In genomic region chr6:169648617-169649016, GRCh38 we compare ENCODE assay signal across 31 cellular contexts.
"Had no signal": no experiment of that assay in that cellular context is flagged by ENCODE, and none has a peak within 500 bp of the region (broad histone marks: within the 10 kb centered on the region; RNA-seq: fewer than 3 reads in every experiment).

No MANE protein-coding gene starts in this region.

- H3K4me3 Mint-ChIP-seq: activated CD4-positive, alpha-beta T cell treated with anti-CD3 and anti-CD28 coated beads, Interleukin-2, amount 10 ng/mL, durations not matched to agents 7 days and 5 days; activated CD8-positive, alpha-beta memory T cell treated with anti-CD3 and anti-CD28 coated beads, Interleukin-2, amount 10 ng/mL, durations not matched to agents 7 days and 5 days; activated CD8-positive, alpha-beta T cell treated with anti-CD3 and anti-CD28 coated beads for 36 hours; activated naive CD4-positive, alpha-beta T cell treated with anti-CD3 and anti-CD28 coated beads, Interleukin-2, amount 10 ng/mL, durations not matched to agents 7 days and 5 days; activated naive CD8-positive, alpha-beta T cell treated with anti-CD3 and anti-CD28 coated beads, Interleukin-2, amount 10 ng/mL, durations not matched to agents 7 days and 5 days; activated T-cell treated with anti-CD3 and anti-CD28 coated beads, Interleukin-2, amount 50 U/mL, for 24 hours; activated T-cell treated with anti-CD3 and anti-CD28 coated beads, Interleukin-2, amount 50 U/mL, for 72 hours; brain; dendritic cell treated with granulocyte-macrophage colony-stimulating factor and Interleukin-4, amounts not matched to agents 40 ng/mL and 50 ng/mL, for 4 days; effector memory CD8-positive, alpha-beta T cell; WTC11 had no signal

- H3K4me1 ChIP-seq: ascending aorta, breast epithelium, foreskin keratinocyte, gastrocnemius medialis had no signal

- H3K9me3 ChIP-seq: ascending aorta, breast epithelium, esophagus muscularis mucosa, gastrocnemius medialis had no signal

- H3K4me1 Mint-ChIP-seq: activated CD4-positive, alpha-beta T cell treated with anti-CD3 and anti-CD28 coated beads, Interleukin-2, amount 10 ng/mL, durations not matched to agents 7 days and 5 days; activated CD8-positive, alpha-beta memory T cell treated with anti-CD3 and anti-CD28 coated beads, Interleukin-2, amount 10 ng/mL, durations not matched to agents 7 days and 5 days; activated naive CD4-positive, alpha-beta T cell treated with anti-CD3 and anti-CD28 coated beads, Interleukin-2, amount 10 ng/mL, durations not matched to agents 7 days and 5 days; activated naive CD8-positive, alpha-beta T cell treated with anti-CD3 and anti-CD28 coated beads, Interleukin-2, amount 10 ng/mL, durations not matched to agents 7 days and 5 days; brain; WTC11 had no signal

- H3K27me3 ChIP-seq: ascending aorta, breast epithelium, cardiac muscle cell, dorsolateral prefrontal cortex, esophagus muscularis mucosa, foreskin keratinocyte, gastrocnemius medialis had no signal

- H3K27me3 Mint-ChIP-seq: activated CD4-positive, alpha-beta T cell treated with anti-CD3 and anti-CD28 coated beads, Interleukin-2, amount 10 ng/mL, durations not matched to agents 7 days and 5 days; activated CD8-positive, alpha-beta memory T cell treated with anti-CD3 and anti-CD28 coated beads, Interleukin-2, amount 10 ng/mL, durations not matched to agents 7 days and 5 days; activated CD8-positive, alpha-beta T cell treated with anti-CD3 and anti-CD28 coated beads for 36 hours; activated naive CD4-positive, alpha-beta T cell treated with anti-CD3 and anti-CD28 coated beads, Interleukin-2, amount 10 ng/mL, durations not matched to agents 7 days and 5 days; activated naive CD8-positive, alpha-beta T cell treated with anti-CD3 and anti-CD28 coated beads, Interleukin-2, amount 10 ng/mL, durations not matched to agents 7 days and 5 days; activated T-cell treated with anti-CD3 and anti-CD28 coated beads, Interleukin-2, amount 50 U/mL, for 24 hours; brain; dendritic cell treated with granulocyte-macrophage colony-stimulating factor and Interleukin-4, amounts not matched to agents 40 ng/mL and 50 ng/mL, for 4 days; effector memory CD8-positive, alpha-beta T cell had no signal

- ATAC-seq: activated CD8-positive, alpha-beta memory T cell treated with anti-CD3 and anti-CD28 coated beads, Interleukin-2, amount 10 ng/mL, durations not matched to agents 7 days and 5 days; activated CD8-positive, alpha-beta T cell treated with anti-CD3 and anti-CD28 coated beads for 36 hours; activated naive CD4-positive, alpha-beta T cell treated with anti-CD3 and anti-CD28 coated beads, Interleukin-2, amount 50 U/mL, for 72 hours; activated T-cell treated with anti-CD3 and anti-CD28 coated beads, Interleukin-2, amount 50 U/mL, for 72 hours; effector memory CD8-positive, alpha-beta T cell; foreskin keratinocyte; gastrocnemius medialis; WTC11 had no signal

- H3K27ac Mint-ChIP-seq: activated CD4-positive, alpha-beta T cell treated with anti-CD3 and anti-CD28 coated beads, Interleukin-2, amount 10 ng/mL, durations not matched to agents 7 days and 5 days; activated CD8-positive, alpha-beta memory T cell treated with anti-CD3 and anti-CD28 coated beads, Interleukin-2, amount 10 ng/mL, durations not matched to agents 7 days and 5 days; activated CD8-positive, alpha-beta T cell treated with anti-CD3 and anti-CD28 coated beads for 36 hours; activated naive CD4-positive, alpha-beta T cell treated with anti-CD3 and anti-CD28 coated beads, Interleukin-2, amount 10 ng/mL, durations not matched to agents 7 days and 5 days; activated naive CD4-positive, alpha-beta T cell treated with anti-CD3 and anti-CD28 coated beads, Interleukin-2, amount 50 U/mL, for 72 hours; activated naive CD8-positive, alpha-beta T cell treated with anti-CD3 and anti-CD28 coated beads, Interleukin-2, amount 10 ng/mL, durations not matched to agents 7 days and 5 days; activated T-cell treated with anti-CD3 and anti-CD28 coated beads, Interleukin-2, amount 50 U/mL, for 24 hours; activated T-cell treated with anti-CD3 and anti-CD28 coated beads, Interleukin-2, amount 50 U/mL, for 72 hours; brain; dendritic cell treated with granulocyte-macrophage colony-stimulating factor and Interleukin-4, amounts not matched to agents 40 ng/mL and 50 ng/mL, for 4 days; effector memory CD8-positive, alpha-beta T cell; WTC11 had no signal

- H3K9me3 Mint-ChIP-seq: activated CD4-positive, alpha-beta T cell treated with anti-CD3 and anti-CD28 coated beads, Interleukin-2, amount 10 ng/mL, durations not matched to agents 7 days and 5 days; activated CD8-positive, alpha-beta T cell treated with anti-CD3 and anti-CD28 coated beads for 36 hours; activated naive CD4-positive, alpha-beta T cell treated with anti-CD3 and anti-CD28 coated beads, Interleukin-2, amount 10 ng/mL, durations not matched to agents 7 days and 5 days; activated naive CD4-positive, alpha-beta T cell treated with anti-CD3 and anti-CD28 coated beads, Interleukin-2, amount 50 U/mL, for 72 hours; activated naive CD8-positive, alpha-beta T cell treated with anti-CD3 and anti-CD28 coated beads, Interleukin-2, amount 10 ng/mL, durations not matched to agents 7 days and 5 days; activated T-cell treated with anti-CD3 and anti-CD28 coated beads, Interleukin-2, amount 50 U/mL, for 24 hours; activated T-cell treated with anti-CD3 and anti-CD28 coated beads, Interleukin-2, amount 50 U/mL, for 72 hours; brain; dendritic cell treated with granulocyte-macrophage colony-stimulating factor and Interleukin-4, amounts not matched to agents 40 ng/mL and 50 ng/mL, for 4 days; effector memory CD8-positive, alpha-beta T cell; WTC11 had no signal

- DNase-seq: activated CD4-positive, alpha-beta T cell treated with anti-CD3 and anti-CD28 coated beads for 1 hour; activated CD4-positive, alpha-beta T cell treated with anti-CD3 and anti-CD28 coated beads for 4 hours; activated CD4-positive, alpha-beta T cell treated with anti-CD3 and anti-CD28 coated beads, Interleukin-2, amount 10 ng/mL, durations not matched to agents 7 days and 5 days; activated CD4-positive, alpha-beta T cell treated with anti-CD3 and anti-CD28 coated beads, Interleukin-2, amount 50 U/mL, for 48 hours; activated CD8-positive, alpha-beta memory T cell treated with anti-CD3 and anti-CD28 coated beads, Interleukin-2, amount 10 ng/mL, durations not matched to agents 7 days and 5 days; activated CD8-positive, alpha-beta memory T cell treated with anti-CD3 and anti-CD28 coated beads, Interleukin-2, amount 50 U/mL, for 4 hours; activated CD8-positive, alpha-beta T cell treated with anti-CD3 and anti-CD28 coated beads for 36 hours; activated gamma-delta T cell; activated naive CD4-positive, alpha-beta T cell; activated naive CD4-positive, alpha-beta T cell treated with anti-CD3 and anti-CD28 coated beads, Interleukin-2, amount 10 ng/mL, durations not matched to agents 7 days and 5 days; activated naive CD8-positive, alpha-beta T cell treated with anti-CD3 and anti-CD28 coated beads, Interleukin-2, amount 10 ng/mL, durations not matched to agents 7 days and 5 days; activated T-cell treated with anti-CD3 and anti-CD28 coated beads for 4 hours; activated T-cell treated with anti-CD3 and anti-CD28 coated beads, Interleukin-2, amount 50 U/mL, for 24 hours; activated T-cell treated with anti-CD3 and anti-CD28 coated beads, Interleukin-2, amount 50 U/mL, for 72 hours; central memory CD4-positive, alpha-beta T cell; dorsolateral prefrontal cortex; effector memory CD8-positive, alpha-beta T cell; erythroblast; foreskin keratinocyte; gastrocnemius medialis; glutamatergic neuron had no signal

- H3K36me3 ChIP-seq: ascending aorta, breast epithelium, cardiac muscle cell, gastrocnemius medialis had no signal

- H3K4me3 ChIP-seq: ascending aorta, breast epithelium, cardiac muscle cell, coronary artery, dorsolateral prefrontal cortex, esophagus muscularis mucosa, gastrocnemius medialis had no signal

- H3K36me3 Mint-ChIP-seq: activated CD8-positive, alpha-beta memory T cell treated with anti-CD3 and anti-CD28 coated beads, Interleukin-2, amount 10 ng/mL, durations not matched to agents 7 days and 5 days; activated naive CD4-positive, alpha-beta T cell treated with anti-CD3 and anti-CD28 coated beads, Interleukin-2, amount 10 ng/mL, durations not matched to agents 7 days and 5 days; activated naive CD4-positive, alpha-beta T cell treated with anti-CD3 and anti-CD28 coated beads, Interleukin-2, amount 50 U/mL, for 72 hours; activated naive CD8-positive, alpha-beta T cell treated with anti-CD3 and anti-CD28 coated beads, Interleukin-2, amount 10 ng/mL, durations not matched to agents 7 days and 5 days; brain had no signal

- H3K27ac ChIP-seq: ascending aorta, breast epithelium, coronary artery, dorsolateral prefrontal cortex, esophagus muscularis mucosa, foreskin keratinocyte, gastrocnemius medialis, VCaP had no signal
